8 cellular contexts compared by ENCODE assay signal in the genomic region with DNA sequence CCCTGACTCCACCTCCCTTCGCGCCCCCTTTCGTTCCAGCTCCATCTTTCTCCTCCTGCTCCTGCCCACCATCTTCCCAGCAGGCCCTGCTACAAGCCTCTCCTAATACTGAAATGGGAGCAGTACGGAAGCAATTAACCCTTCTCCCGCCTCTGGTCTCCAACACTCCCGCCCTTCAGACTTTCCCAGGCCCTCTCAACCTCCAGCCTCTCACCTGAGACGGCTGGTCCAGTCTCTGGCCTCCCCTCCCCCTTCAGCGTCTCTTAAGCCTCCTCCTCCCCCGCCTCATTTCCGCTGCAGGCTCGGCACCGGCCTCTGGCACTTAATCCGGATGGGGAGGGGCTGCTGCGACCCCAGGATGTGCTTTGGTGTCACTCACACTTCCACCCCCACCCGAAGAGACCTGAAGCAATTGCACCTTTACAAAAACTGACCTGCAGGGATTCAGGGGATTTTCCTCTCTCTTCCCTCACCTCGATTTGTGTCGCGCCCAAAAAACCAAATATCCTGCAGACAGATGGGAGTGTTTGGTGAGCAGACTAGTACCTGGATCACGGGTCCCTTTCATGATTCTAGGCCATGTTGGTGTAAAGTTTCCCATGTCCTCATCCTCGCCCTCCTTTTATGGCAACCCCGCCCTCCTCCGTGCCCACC. TPM values are rescaled to one million over a fixed set of nuclear protein-coding genes. Genes with fewer than 3 reads are reported as not detected.
DNase-seq lines count a peak whose midpoint lies in the region; ATAC-seq and TF ChIP-seq lines count a peak whose summit lies in the region.

No MANE protein-coding gene starts in this region.

- H3K79me2 ChIP-seq in ACC112 (ENCODE audit: control insufficient read depth, insufficient read depth, low read length, unreplicated experiment) (peaks cover 32% of the 10 kb centered on the region), OCI-LY3 (ENCODE audit: low read length) (peaks cover 14% of the 10 kb centered on the region)

- H3K4me3 ChIP-seq in ACC112 (ENCODE audit: low read depth, low read length) (peak overlapping the region; percentile 92), OCI-LY3 (ENCODE audit: low read length) (peak overlapping the region; percentile 88), ascending aorta (peak overlapping the region; percentile 56 to 73)

- H3K27ac ChIP-seq in ACC112 (ENCODE audit: low read depth, low read length) (peak overlapping the region; percentile 78), OCI-LY3 (ENCODE audit: low read length) (peak overlapping the region; percentile 34), ascending aorta (peak overlapping the region; percentile 76 to 83)

- intact Hi-C loops in ascending aorta (cut with DNase I) (loop anchor here (2.0 kb wide), 1 partner anchor 57 kb away; a partner anchor contains a TSS), posterior vena cava (cut with DNase I) (loop anchor here in 1 of 2 donors (5.0 kb wide), 1 partner anchor 37 kb away; a partner anchor contains a TSS)

- TF ChIP-seq CTCF in OCI-LY3 (IDR thresholded peaks at IDR 0.05; ENCODE audit: low read depth, low read length) (no peak), ascending aorta (IDR thresholded peaks at IDR 0.05) (no peak)

- H3K4me1 ChIP-seq in ACC112 (ENCODE audit: control insufficient read depth, insufficient read depth, low read length, unreplicated experiment) (peaks cover 13% of the 10 kb centered on the region), OCI-LY3 (ENCODE audit: low read length) (peaks cover 6% of the 10 kb centered on the region; the same call in 1 of the 2 replicates), ascending aorta (peaks cover 0 to 4% of the 10 kb centered on the region in 2 donors)

- H3K27me3 ChIP-seq in ACC112 (ENCODE audit: insufficient read depth, low read length), result no peaks in the 10 kb centered on the region
- H3K27me3 ChIP-seq in OCI-LY3 (ENCODE audit: low read depth, low read length), result no peaks in the 10 kb centered on the region
- H3K27me3 ChIP-seq in ascending aorta, result no peaks in the 10 kb centered on the region

- H2AFZ ChIP-seq in ACC112 (ENCODE audit: low read length, unreplicated experiment), result peak overlapping the region; percentile 50
- H2AFZ ChIP-seq in OCI-LY3 (ENCODE audit: low read depth, low read length), result peak overlapping the region; percentile 99

- H3K9ac ChIP-seq in OCI-LY3 (ENCODE audit: low read length), result peak overlapping the region; percentile 79

- DNase-seq in ascending aorta (ENCODE audit: low spot score in 2 of 2) (no peak), hypothalamus (lab: John Stamatoyannopoulos, UW) (peak in 38 of 51 donors; percentile 1 to 61 (median 24)), putamen (ENCODE audit: low spot score) (peak; percentile 48), posterior vena cava (ENCODE audit: low spot score) (no peak)

- peak overlapping the region; percentile 86 for H3K4me2 ChIP-seq in OCI-LY3 (ENCODE audit: low read length)

- ATAC-seq in GM18502 (IDR thresholded peaks at IDR 0.05; ENCODE audit: poor library complexity, unreplicated experiment) (peak; percentile 65), HG03108 (IDR thresholded peaks at IDR 0.05; ENCODE audit: unreplicated experiment) (peak; percentile 75)

- H3K36me3 ChIP-seq in ACC112 (ENCODE audit: insufficient read depth, low read length), result peaks cover 5% of the 10 kb centered on the region
- H3K36me3 ChIP-seq in OCI-LY3 (replicated peaks; ENCODE audit: low read depth, low read length), result peaks cover 8% of the 10 kb centered on the region
- no peaks in the 10 kb centered on the region for H3K36me3 ChIP-seq in ascending aorta

- no peaks in the 10 kb centered on the region for H3K9me3 ChIP-seq in OCI-LY3 (ENCODE audit: insufficient read depth, low read length)
- H3K9me3 ChIP-seq in ascending aorta, result no peaks in the 10 kb centered on the region

- no peaks in the 10 kb centered on the region for H4K20me1 ChIP-seq in OCI-LY3 (ENCODE audit: insufficient read depth, low read length)

RNA-seq across cellular contexts. Expression of a gene that starts 0.7 kb away (rescaled TPM):
- total RNA-seq in ascending aorta (39.1 TPM), posterior vena cava (10 to 100 TPM; 41.1 to 51.6 TPM)

RNA-seq across cellular contexts. Expression of a gene that starts 22.3 kb away (rescaled TPM):
- total RNA-seq in ascending aorta, result not detected
- total RNA-seq in posterior vena cava, result under 1 TPM; 0.33 to 0.46 TPM

RNA-seq across cellular contexts. Expression of a gene that starts 39.4 kb away (rescaled TPM):
- total RNA-seq in ascending aorta (11.0 TPM), posterior vena cava (10 to 100 TPM; 22.2 to 22.9 TPM)

RNA-seq across cellular contexts. Expression of a gene that starts 56.5 kb away (rescaled TPM):
- total RNA-seq in ascending aorta (2.0 TPM), posterior vena cava (under 1 TPM in 1 of 2 donors, not detected in 1; 0.57 TPM)

Comparison
In these comparisons a context has a peak if more than half of its experiments do, and no peak if none do; other contexts are left out.
1. DNase-seq: peak in hypothalamus (38 of 51) and putamen (single experiment); none in ascending aorta (0 of 2) and posterior vena cava (single experiment).
2. Peak in every context shown above with its lines, with median percentiles within 50 percentile points of each other: H3K27ac ChIP-seq and H3K4me3 ChIP-seq.